Comparison of ENCODE assay signal across 2 cellular contexts in genomic region chr2:134751981-134752380, GRCh38. TPM values are rescaled to one million over a fixed set of nuclear protein-coding genes. Genes with fewer than 3 reads are reported as not detected.
"Had no signal": no experiment of that assay in that cellular context is flagged by ENCODE, and none has a peak within 500 bp of the region (broad histone marks: within the 10 kb centered on the region; RNA-seq: fewer than 3 reads in every experiment).

No MANE protein-coding gene starts in this region.

RNA-seq across cellular contexts. Expression of gene TMEM163, which starts 33.2 kb away (rescaled TPM):
- total RNA-seq: MCF 10A, NCI-H460 had no signal
